ENCODE assay signal across 11 cellular contexts in genomic region chr3:151290673-151291072, GRCh38. TPM values are rescaled to one million over a fixed set of nuclear protein-coding genes. Genes with fewer than 3 reads are reported as not detected.
DNase-seq lines count a peak whose midpoint lies in the region; ATAC-seq and TF ChIP-seq lines count a peak whose summit lies in the region.
"Had no signal": no experiment of that assay in that cellular context is flagged by ENCODE, and none has a peak within 500 bp of the region (broad histone marks: within the 10 kb centered on the region; RNA-seq: fewer than 3 reads in every experiment).

No MANE protein-coding gene starts in this region.

- no peaks in the 10 kb centered on the region for H3K9me2 ChIP-seq in hepatocyte (replicated peaks; ENCODE audit: insufficient read depth)

- no peak overlapping the region for H2AFZ ChIP-seq in hepatocyte

- no peak overlapping the region for H3K9ac ChIP-seq in colonic mucosa (ENCODE audit: low read depth in 2 of 2, low read length in 2 of 2)

- no peaks in the 10 kb centered on the region for H3K4me1 ChIP-seq in hepatocyte (ENCODE audit: insufficient read depth)
- H3K4me1 ChIP-seq in colonic mucosa, result no peaks in the 10 kb centered on the region

- H3K27ac ChIP-seq in hepatocyte (no peak overlapping the region), colonic mucosa (no peak overlapping the region)

- no peaks in the 10 kb centered on the region for H3K79me2 ChIP-seq in hepatocyte

- no peak for ATAC-seq in HG02973 (IDR thresholded peaks at IDR 0.05; ENCODE audit: unreplicated experiment)

- no peaks in the 10 kb centered on the region for H3K9me3 ChIP-seq in hepatocyte (ENCODE audit: low read depth)
- no peaks in the 10 kb centered on the region for H3K9me3 ChIP-seq in colonic mucosa

- H3K36me3 ChIP-seq in hepatocyte (replicated peaks; ENCODE audit: insufficient read depth, low read depth) (no peaks in the 10 kb centered on the region), colonic mucosa (no peaks in the 10 kb centered on the region)

- TF ChIP-seq CTCF in hepatocyte (IDR thresholded peaks at IDR 0.05; ENCODE audit: poor library complexity) (peak; percentile 62), colonic mucosa (IDR thresholded peaks at IDR 0.05) (no peak)

- H3K4me2 ChIP-seq in hepatocyte, result no peak overlapping the region

- H3K27me3 ChIP-seq in hepatocyte (no peaks in the 10 kb centered on the region), colonic mucosa (no peaks in the 10 kb centered on the region)

- DNase-seq in AG08395 (ENCODE audit: low spot score) (peak; percentile 51), HCEC 1CT (peak; percentile 55), SK-MEL-5 (ENCODE audit: low read depth, low spot score) (peak; percentile 63), hepatocyte (ENCODE audit: low spot score) (no peak), colonic mucosa (no peak)
- DNase-seq in activated CD4-positive, alpha-beta T cell treated with anti-CD3 and anti-CD28 coated beads, Interleukin-2, amount 50 U/mL, for 4 hours, result no peak
- DNase-seq in activated CD8-positive, alpha-beta memory T cell treated with anti-CD3 and anti-CD28 coated beads for 24 hours, result no peak
- DNase-seq: activated CD4-positive, alpha-beta T cell treated with anti-CD3 and anti-CD28 coated beads, Interleukin-2, amount 50 U/mL, for 1 hour; glutamatergic neuron; stimulated activated CD4-positive, alpha-beta T cell treated with anti-CD3 and anti-CD28 coated beads, Interleukin-2, amount 100 ng/mL, for 48 hours had no signal

- H4K20me1 ChIP-seq in hepatocyte (ENCODE audit: insufficient read depth, poor library complexity, severe bottlenecking), result no peaks in the 10 kb centered on the region

- H3K4me3 ChIP-seq in hepatocyte (no peak overlapping the region), colonic mucosa (no peak overlapping the region)

- intact Hi-C loops in colonic mucosa (cut with DNase I), result no loop called here

- in situ Hi-C loops in SK-MEL-5 (cut with HindIII; ENCODE audit: low pct_unique_long_range_greater_than_20kb, low sequenced_read_pairs), result no loop called here

- whole genome bisulfite sequencing in hepatocyte (ENCODE audit: low lambda C conversion rate, missing lambda C conversion rate), result 54% methylated on average over 3 of the region's 3 CpGs

RNA-seq across cellular contexts. Expression of gene P2RY14, which starts 12.3 kb away (rescaled TPM):
- total RNA-seq in SK-MEL-5 (2014; rRNA removed; shearing (Covaris generic)), result not detected in 2 replicates
- polyA plus RNA-seq in SK-MEL-5 (2015; cell fraction: cytosol; rRNA removed), result not detected in 2 replicates
- not detected in 2 replicates for polyA plus RNA-seq in SK-MEL-5 (2015; cell fraction: nucleus; rRNA removed)
- total RNA-seq in hepatocyte, result 0.24 TPM in 1 of 2 replicates, not detected in the other
- 0.11 TPM in 1 of 2 replicates, not detected in the other for polyA plus RNA-seq in hepatocyte
- total RNA-seq in colonic mucosa, result 1 to 10 TPM; 1.7 to 2.9 TPM

RNA-seq across cellular contexts. Expression of gene GPR87, which starts 25.9 kb away (rescaled TPM):
- not detected in 2 replicates for total RNA-seq in SK-MEL-5 (2014; rRNA removed; shearing (Covaris generic))
- not detected in 2 replicates for polyA plus RNA-seq in SK-MEL-5 (2015; cell fraction: cytosol; rRNA removed)
- polyA plus RNA-seq in SK-MEL-5 (2015; cell fraction: nucleus; rRNA removed), result not detected in 2 replicates
- total RNA-seq in hepatocyte (7.0 and 8.8 TPM in 2 replicates), colonic mucosa (not detected)
- polyA plus RNA-seq in hepatocyte, result 11.0 and 13.2 TPM in 2 replicates

RNA-seq across cellular contexts. Expression of gene P2RY13, which starts 38.7 kb away (rescaled TPM):
- total RNA-seq in SK-MEL-5 (2014; rRNA removed; shearing (Covaris generic)), result not detected in 2 replicates
- not detected in 2 replicates for polyA plus RNA-seq in SK-MEL-5 (2015; cell fraction: cytosol; rRNA removed)
- not detected in 2 replicates for polyA plus RNA-seq in SK-MEL-5 (2015; cell fraction: nucleus; rRNA removed)
- not detected in 2 replicates for total RNA-seq in hepatocyte
- polyA plus RNA-seq in hepatocyte, result not detected in 2 replicates
- total RNA-seq in colonic mucosa, result under 1 TPM; 0.27 to 0.80 TPM

Comparison
In these comparisons a context has a peak if more than half of its experiments do, and no peak if none do; other contexts are left out.
1. DNase-seq: peak in AG08395 (single experiment), HCEC 1CT (single experiment) and SK-MEL-5 (single experiment); none in hepatocyte (single experiment), colonic mucosa (single experiment), activated CD4-positive, alpha-beta T cell treated with anti-CD3 and anti-CD28 coated beads, Interleukin-2, amount 50 U/mL, for 4 hours (0 of 2) and activated CD8-positive, alpha-beta memory T cell treated with anti-CD3 and anti-CD28 coated beads for 24 hours (single experiment).